In the genomic region with DNA sequence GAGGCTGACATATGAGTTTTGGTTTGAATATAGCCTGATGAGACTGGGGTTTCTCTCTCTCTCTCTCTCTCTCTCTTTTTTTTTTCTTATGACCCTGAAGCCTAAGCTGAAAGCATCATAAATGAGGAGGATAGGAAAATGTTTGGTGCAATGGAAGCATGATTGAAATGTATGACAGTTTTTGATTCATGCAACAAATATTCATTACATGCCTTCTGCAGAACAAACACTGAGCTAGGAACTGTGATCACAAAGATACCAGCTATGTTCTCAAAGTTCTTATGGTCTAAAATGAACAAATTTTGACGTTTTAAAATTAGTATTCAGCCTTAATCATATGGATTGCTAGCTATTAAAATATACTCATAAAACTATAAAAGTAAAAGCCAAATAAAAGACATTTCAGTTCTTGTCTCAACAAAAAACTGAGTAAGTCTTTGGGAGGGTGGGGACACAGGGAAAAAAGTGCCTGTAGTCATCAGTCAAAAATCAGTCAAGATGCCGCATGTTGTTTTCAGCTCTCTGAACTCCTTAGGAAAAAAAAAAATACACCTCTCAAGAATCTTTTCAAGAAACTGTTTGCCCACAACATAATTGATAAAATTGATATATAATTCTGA, we compare ENCODE assay signal across 22 cellular contexts. TPM values are rescaled to one million over a fixed set of nuclear protein-coding genes. Genes with fewer than 3 reads are reported as not detected.
DNase-seq lines count a peak whose midpoint lies in the region; ATAC-seq, FAIRE-seq and TF ChIP-seq lines count a peak whose summit lies in the region.
"Had no signal": no experiment of that assay in that cellular context is flagged by ENCODE, and none has a peak within 500 bp of the region (broad histone marks: within the 10 kb centered on the region; RNA-seq: fewer than 3 reads in every experiment).

No MANE protein-coding gene starts in this region.

- TF ChIP-seq CTCF in PC-3 (conservative IDR thresholded peaks at IDR 0.05; ENCODE audit: low read depth, low read length) (no peak), H1 (IDR thresholded peaks at IDR 0.05; ENCODE audit: control extremely low read depth in 1 of 3, insufficient read depth in 1 of 3, low read depth in 1 of 3, low read length in 3 of 3) (no peak)

- no peaks in the 10 kb centered on the region for H3K36me3 Mint-ChIP-seq in CD8-positive, alpha-beta memory T cell
- H3K36me3 Mint-ChIP-seq: CD14-positive monocyte; CD4-positive, alpha-beta memory T cell; CD4-positive, CD25-positive, alpha-beta regulatory T cell had no signal

- H3K23me2 ChIP-seq in H1 (ENCODE audit: low read depth, low read length): no peaks in the 10 kb centered on the region

- H3K4ac ChIP-seq in H1 (replicated peaks; ENCODE audit: insufficient read length, low read depth, low read length): no peak overlapping the region

- no peak overlapping the region for H3K4me3 Mint-ChIP-seq in CD8-positive, alpha-beta memory T cell
- H3K4me3 Mint-ChIP-seq: CD14-positive monocyte; CD4-positive, alpha-beta memory T cell; CD4-positive, CD25-positive, alpha-beta regulatory T cell had no signal

- no peak overlapping the region for H3K4me3 ChIP-seq in PC-3 (ENCODE audit: low read length)
- no peak overlapping the region for H3K4me3 ChIP-seq in H1 (ENCODE audit: extremely low read depth in 1 of 4, insufficient read depth in 2 of 4, low read depth in 3 of 4, low read length in 4 of 4)
- no peak overlapping the region for H3K4me3 ChIP-seq in CD8-positive, alpha-beta memory T cell (ENCODE audit: low read length)
- H3K4me3 ChIP-seq: BLaER1 had no signal

- no peak overlapping the region for H3K14ac ChIP-seq in H1 (ENCODE audit: insufficient read length)

- H2BK5ac ChIP-seq in H1 (ENCODE audit: low read depth, low read length): no peak overlapping the region

- peaks cover 0 to 2% of the 10 kb centered on the region in 2 donors for H3K27me3 Mint-ChIP-seq in CD8-positive, alpha-beta memory T cell
- H3K27me3 Mint-ChIP-seq: CD4-positive, CD25-positive, alpha-beta regulatory T cell had no signal

- BruUV-seq in PC-3 (replicated peaks; lab: Mats Ljungman, UMichigan): no TSS peak

- H3K9me3 ChIP-seq in PC-3 (ENCODE audit: low read length) (no peaks in the 10 kb centered on the region), H1 (ENCODE audit: insufficient read depth in 2 of 2, low read depth in 1 of 2, low read length in 1 of 2) (no peaks in the 10 kb centered on the region)
- H3K9me3 ChIP-seq in CD8-positive, alpha-beta memory T cell (ENCODE audit: low read length): no peaks in the 10 kb centered on the region
- H3K9me3 ChIP-seq: BE2C, BLaER1, Caco-2 had no signal

- no peak overlapping the region for H2BK120ac ChIP-seq in H1 (replicated peaks; ENCODE audit: low read depth, low read length)

- CTCF ChIA-PET in PC-3 (lab: Charles Lee) (interaction anchor here (0.7 kb wide), 1 partner anchor 282 kb away, joined by 6 read pairs; no protein-coding TSS in a partner anchor), H1 (lab: Charles Lee; ENCODE audit: partially characterized antibody) (interaction anchor here (1.1 to 4.0 kb wide), 3 partner anchors 11 to 39 kb away, joined by 3 to 34 read pairs (median 3); no protein-coding TSS in a partner anchor)
- CTCF ChIA-PET in CD8-positive, alpha-beta memory T cell (lab: Charles Lee): no interaction called here

- H3K79me1 ChIP-seq in H1 (ENCODE audit: low read depth, low read length): no peaks in the 10 kb centered on the region

- H2BK20ac ChIP-seq in H1 (ENCODE audit: low read length): no peak overlapping the region

- H3K79me2 ChIP-seq in PC-3 (ENCODE audit: low read length) (no peaks in the 10 kb centered on the region), H1 (ENCODE audit: control insufficient read depth in 1 of 2, insufficient read depth in 2 of 2, low read length in 2 of 2) (no peaks in the 10 kb centered on the region)

- no peak overlapping the region for H2BK15ac ChIP-seq in H1 (ENCODE audit: low read length)

- H3K4me2 ChIP-seq in PC-3 (ENCODE audit: low read length): peak overlapping the region; percentile 31
- H3K4me2 ChIP-seq in H1 (ENCODE audit: insufficient read depth in 1 of 2, low read depth in 2 of 2, low read length in 2 of 2): no peak overlapping the region
- H3K4me2 ChIP-seq: BLaER1 had no signal

- H2AK5ac ChIP-seq in H1 (ENCODE audit: low read depth, low read length): no peak overlapping the region

- H3K9me3 Mint-ChIP-seq in CD8-positive, alpha-beta memory T cell: peaks cover 0 to 4% (median 0%) of the 10 kb centered on the region in 5 donors
- H3K9me3 Mint-ChIP-seq: CD14-positive monocyte; CD4-positive, alpha-beta memory T cell had no signal

- FAIRE-seq in H1 (lab: Jason Lieb, UNC): peak; percentile 32
- FAIRE-seq: A204.1, D721Med, G401.6, GM12891, GM19239 had no signal

- no peaks in the 10 kb centered on the region for H4K20me1 ChIP-seq in PC-3 (ENCODE audit: low read length)
- no peaks in the 10 kb centered on the region for H4K20me1 ChIP-seq in H1 (replicated peaks in 1 of 2; ENCODE audit: control insufficient read depth in 1 of 2, insufficient read depth in 2 of 2, low read length in 2 of 2)
- H4K20me1 ChIP-seq: BLaER1 had no signal

- POLR2A ChIA-PET in PC-3 (lab: Charles Lee; ENCODE audit: unreplicated experiment): no interaction called here
- POLR2A ChIA-PET in H1 (lab: Charles Lee; ENCODE audit: partially characterized antibody): no interaction called here
- POLR2A ChIA-PET in CD8-positive, alpha-beta memory T cell (lab: Charles Lee): no interaction called here

- no peak overlapping the region for H4K5ac ChIP-seq in H1 (ENCODE audit: insufficient read length, low read depth, low read length)

- WGBS in H1 (ENCODE audit: extremely low coverage in 1 of 2, insufficient coverage in 1 of 2, insufficient read length in 1 of 2, insufficient replicate concordance in 2 of 2, low coverage in 1 of 2, low lambda C conversion rate in 2 of 2, missing lambda C conversion rate in 1 of 2), 2 experiments: 69% methylated on average over 2 of the region's 2 CpGs; no CpG with 5 or more reads in 1 of the 2 experiments

- H4K8ac ChIP-seq in H1 (ENCODE audit: extremely low read depth, insufficient read depth, low read length): no peak overlapping the region

- H3K36me3 ChIP-seq in PC-3 (ENCODE audit: low read depth, low read length) (no peaks in the 10 kb centered on the region), H1 (ENCODE audit: control insufficient read depth in 2 of 4, insufficient read depth in 4 of 4, low read length in 3 of 4) (no peaks in the 10 kb centered on the region)
- no peaks in the 10 kb centered on the region for H3K36me3 ChIP-seq in CD8-positive, alpha-beta memory T cell (ENCODE audit: insufficient read depth, low read length)
- H3K36me3 ChIP-seq: BE2C, BLaER1 had no signal

- H3K23ac ChIP-seq in H1 (ENCODE audit: insufficient read length): no peak overlapping the region

- peaks cover 25% of the 10 kb centered on the region for H3K4me1 ChIP-seq in PC-3 (ENCODE audit: insufficient read depth, low read length)
- H3K4me1 ChIP-seq in H1 (replicated peaks in 1 of 4; ENCODE audit: control insufficient read depth in 3 of 4, insufficient read depth in 4 of 4, low read length in 3 of 4): no peaks in the 10 kb centered on the region
- no peaks in the 10 kb centered on the region for H3K4me1 ChIP-seq in CD8-positive, alpha-beta memory T cell (ENCODE audit: insufficient read depth, low read length)
- H3K4me1 ChIP-seq: BE2C, BLaER1, Caco-2 had no signal

- no peak overlapping the region for H3K18ac ChIP-seq in H1 (ENCODE audit: extremely low read depth, low read length)

- intact Hi-C loops in PC-3 (cut with micrococcal nuclease): no loop called here

- TF ChIP-seq POLR2A in H1 (IDR thresholded peaks at IDR 0.05; ENCODE audit: control extremely low read depth in 1 of 2, low read depth in 2 of 2, low read length in 2 of 2): no peak

- H3K56ac ChIP-seq in H1 (replicated peaks; ENCODE audit: insufficient read length, low read depth, low read length): no peak overlapping the region

- peak; percentile 66 for ATAC-seq in PC-3

- H3F3A ChIP-seq in PC-3 (ENCODE audit: low read length, unreplicated experiment): no peaks in the 10 kb centered on the region

- no peak overlapping the region for H3K9ac ChIP-seq in PC-3 (ENCODE audit: low read length)
- H3K9ac ChIP-seq in H1 (replicated peaks in 1 of 4; ENCODE audit: extremely low read depth in 1 of 4, low read depth in 3 of 4, low read length in 3 of 4): no peak overlapping the region
- H3K9ac ChIP-seq: BLaER1 had no signal

- H3K27ac Mint-ChIP-seq in CD8-positive, alpha-beta memory T cell: no peak overlapping the region
- H3K27ac Mint-ChIP-seq: CD14-positive monocyte; CD4-positive, alpha-beta memory T cell; CD4-positive, CD25-positive, alpha-beta regulatory T cell had no signal

- TF ChIP-seq EP300 in H1 (IDR thresholded peaks at IDR 0.05; ENCODE audit: borderline replicate concordance in 1 of 2, low read depth in 2 of 2, low read length in 2 of 2): no peak

- no peaks in the 10 kb centered on the region for H3K9me2 ChIP-seq in PC-3 (replicated peaks; ENCODE audit: low read length)

- H2BK12ac ChIP-seq in H1 (ENCODE audit: low read depth, low read length): no peak overlapping the region

- H3K27me3 ChIP-seq in PC-3 (ENCODE audit: low read length) (no peaks in the 10 kb centered on the region), H1 (replicated peaks in 1 of 4; ENCODE audit: control insufficient read depth in 3 of 4, extremely low read depth in 1 of 4, insufficient read depth in 3 of 4, low read length in 3 of 4) (no peaks in the 10 kb centered on the region)
- H3K27me3 ChIP-seq in CD8-positive, alpha-beta memory T cell (ENCODE audit: insufficient read depth, low read length, poor library complexity, severe bottlenecking): no peaks in the 10 kb centered on the region
- H3K27me3 ChIP-seq: BE2C, BLaER1 had no signal

- DNase-seq in PC-3: peak; percentile 32
- DNase-seq in H1 (ENCODE audit: low read depth in 1 of 2, low spot score in 2 of 2): no peak
- DNase-seq in NCI-H226: no peak
- DNase-seq in CD8-positive, alpha-beta memory T cell: no peak
- DNase-seq in Kasumi-1 (lab: John Stamatoyannopoulos, UW): no peak
- DNase-seq: 8988T; ACHN; BE2C; C1 segment of cervical spinal cord; Caco-2; Calu3; CD4-positive, alpha-beta memory T cell; CD4-positive, CD25-positive, alpha-beta regulatory T cell; DMS79 treated with DMSO at 0.1 percent for 48 hours; GF-D8 had no signal

- H4K91ac ChIP-seq in H1 (replicated peaks; ENCODE audit: insufficient read length, low read length): no peak overlapping the region

- H3K27ac ChIP-seq in PC-3 (ENCODE audit: low read length) (no peak overlapping the region), H1 (ENCODE audit: low read depth, low read length) (no peak overlapping the region)
- no peak overlapping the region for H3K27ac ChIP-seq in CD8-positive, alpha-beta memory T cell (ENCODE audit: low read depth, low read length)
- H3K27ac ChIP-seq: BLaER1 had no signal

- no peak overlapping the region for H2AFZ ChIP-seq in PC-3 (ENCODE audit: low read length)
- H2AFZ ChIP-seq in H1 (ENCODE audit: low read length): no peak overlapping the region

- H3K4me1 Mint-ChIP-seq in CD8-positive, alpha-beta memory T cell: no peaks in the 10 kb centered on the region
- H3K4me1 Mint-ChIP-seq: CD14-positive monocyte; CD4-positive, alpha-beta memory T cell; CD4-positive, CD25-positive, alpha-beta regulatory T cell had no signal

- TF ChIP-seq RAD21 in H1 (IDR thresholded peaks at IDR 0.05 in 1 of 2, conservative IDR thresholded peaks at IDR 0.05 in 1 of 2; ENCODE audit: low read depth in 2 of 2, low read length in 2 of 2): no peak

RNA-seq across cellular contexts. Expression of a gene that starts 57.2 kb away (rescaled TPM):
- 0.52 and 0.62 TPM in 2 replicates for total RNA-seq in PC-3 (2014; rRNA removed)
- total RNA-seq in H1 (2021; fragmentation: NEBNext Ultra II Directional; extraction: Animal tissue kit (Norgen Biotek cat#: 25700)): 0.19 and 0.45 TPM in 2 replicates
- 0.03 and 0.13 TPM in 2 replicates for polyA plus RNA-seq in H1 (2011; rRNA removed)
- 0.05 TPM for polyA plus RNA-seq in H1 (2011; cell fraction: cytosol; rRNA removed)
- 0.06 TPM for polyA plus RNA-seq in H1 (2011; cell fraction: nucleus; rRNA removed)
- 0.08 TPM in 1 of 4 replicates, not detected in the others for polyA plus RNA-seq in H1 (2012, experiment 1 of 2)
- polyA plus RNA-seq in H1 (2012, experiment 2 of 2): not detected
- polyA plus RNA-seq in H1 (2013, experiment 1 of 2): 0.08 TPM
- polyA plus RNA-seq in H1 (2013, experiment 2 of 2): 0.06 TPM
- not detected in 2 replicates for polyA minus RNA-seq in H1 (2011; rRNA and poly(A)+ RNA removed)
- not detected for polyA minus RNA-seq in H1 (2011; cell fraction: cytosol; rRNA and poly(A)+ RNA removed)
- not detected for polyA minus RNA-seq in H1 (2011; cell fraction: nucleus; rRNA and poly(A)+ RNA removed)
- total RNA-seq in CD8-positive, alpha-beta memory T cell: not detected
- polyA plus RNA-seq in CD8-positive, alpha-beta memory T cell: not detected
- total RNA-seq: CD4-positive, alpha-beta memory T cell; CD4-positive, CD25-positive, alpha-beta regulatory T cell had no signal
- polyA plus RNA-seq: CD14-positive monocyte; CD4-positive, alpha-beta memory T cell; CD4-positive, CD25-positive, alpha-beta regulatory T cell had no signal
